ENCODE assay signal across 14 cellular contexts in the genomic region with DNA sequence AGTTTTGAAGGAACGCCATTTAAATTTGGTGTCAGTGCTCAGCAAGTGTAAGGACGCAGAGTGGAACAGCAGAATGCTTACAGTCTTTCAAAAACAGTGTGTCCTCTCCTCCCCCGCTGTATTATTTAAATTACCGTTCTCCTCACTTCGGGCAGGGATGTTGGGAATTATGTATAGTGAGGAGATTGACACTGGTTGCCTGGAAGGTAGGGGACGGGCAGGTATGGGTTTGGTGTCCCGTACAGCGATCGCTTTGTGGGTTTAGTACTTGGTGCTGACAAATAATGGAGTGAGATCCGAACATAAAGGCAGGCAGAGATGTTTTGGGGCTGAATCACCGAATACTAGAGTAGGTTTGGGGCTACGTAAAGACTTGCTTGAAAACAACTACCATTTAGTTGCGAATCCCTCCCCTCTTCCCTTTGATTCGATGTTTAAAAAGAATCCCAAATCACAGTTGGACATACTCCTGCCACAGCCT. TPM values are rescaled to one million over a fixed set of nuclear protein-coding genes. Genes with fewer than 3 reads are reported as not detected.
DNase-seq lines count a peak whose midpoint lies in the region; ATAC-seq and TF ChIP-seq lines count a peak whose summit lies in the region.
"Had no signal": no experiment of that assay in that cellular context is flagged by ENCODE, and none has a peak within 500 bp of the region (broad histone marks: within the 10 kb centered on the region; RNA-seq: fewer than 3 reads in every experiment).

No MANE protein-coding gene starts in this region.

- intact Hi-C loops in sigmoid colon (cut with DNase I), result loop anchor here (10.0 kb wide), 1 partner anchor 472 kb away; no protein-coding TSS in a partner anchor
- intact Hi-C loops in left lung (cut with DNase I), result no loop called here

- peaks cover 10% of the 10 kb centered on the region for H3K9me3 ChIP-seq in OCI-LY3 (ENCODE audit: insufficient read depth, low read length)
- H3K9me3 ChIP-seq in iPS DF 6.9 (ENCODE audit: control insufficient read depth, insufficient read depth, low read length), result no peaks in the 10 kb centered on the region
- H3K9me3 ChIP-seq in sigmoid colon, result no peaks in the 10 kb centered on the region
- H3K9me3 ChIP-seq in left lung, result no peaks in the 10 kb centered on the region
- H3K9me3 ChIP-seq: prostate gland had no signal

- H3K4me3 Mint-ChIP-seq in T-helper 1 cell treated with Interleukin-12 subunit alpha and Interleukin-12 subunit beta and Interleukin-4 antibody, amounts not matched to agents 30 μg/mL and 1 μg/mL, for 36 hours, result peak overlapping the region; percentile 73

- H3K9ac ChIP-seq in OCI-LY3 (ENCODE audit: low read length), result no peak overlapping the region

- TF ChIP-seq CTCF in OCI-LY3 (IDR thresholded peaks at IDR 0.05; ENCODE audit: low read depth, low read length), result no peak
- TF ChIP-seq CTCF in sigmoid colon (IDR thresholded peaks at IDR 0.05), result no peak
- no peak for TF ChIP-seq CTCF in left lung (IDR thresholded peaks at IDR 0.05)

- H3K27me3 ChIP-seq in OCI-LY3 (ENCODE audit: low read depth, low read length) (no peaks in the 10 kb centered on the region), iPS DF 6.9 (ENCODE audit: control insufficient read depth, insufficient read depth, low read length) (peaks cover 53% of the 10 kb centered on the region), sigmoid colon (peaks cover 3 to 68% (median 21%) of the 10 kb centered on the region in 3 donors), left lung (peaks cover 96 to 100% of the 10 kb centered on the region in 2 donors)

- H3K36me3 ChIP-seq in OCI-LY3 (replicated peaks; ENCODE audit: low read depth, low read length), result peaks cover 11% of the 10 kb centered on the region
- no peaks in the 10 kb centered on the region for H3K36me3 ChIP-seq in iPS DF 6.9 (ENCODE audit: control insufficient read depth, insufficient read depth, low read length)
- no peaks in the 10 kb centered on the region for H3K36me3 ChIP-seq in sigmoid colon
- no peaks in the 10 kb centered on the region for H3K36me3 ChIP-seq in left lung
- H3K36me3 ChIP-seq: prostate gland had no signal

- no peak for TF ChIP-seq POLR2A in sigmoid colon (IDR thresholded peaks at IDR 0.05)

- peak overlapping the region; percentile 60 for H3K27ac Mint-ChIP-seq in T-helper 1 cell treated with Interleukin-12 subunit alpha and Interleukin-12 subunit beta and Interleukin-4 antibody, amounts not matched to agents 30 μg/mL and 1 μg/mL, for 36 hours
- H3K27ac Mint-ChIP-seq: dendritic cell treated with granulocyte-macrophage colony-stimulating factor and Interleukin-4, amounts not matched to agents 40 ng/mL and 50 ng/mL, for 4 days had no signal

- peaks cover 29% of the 10 kb centered on the region for H3K4me1 Mint-ChIP-seq in T-helper 1 cell treated with Interleukin-12 subunit alpha and Interleukin-12 subunit beta and Interleukin-4 antibody, amounts not matched to agents 30 μg/mL and 1 μg/mL, for 36 hours (ENCODE audit: low read depth)

- H4K20me1 ChIP-seq in OCI-LY3 (ENCODE audit: insufficient read depth, low read length), result no peaks in the 10 kb centered on the region

- H3K27ac ChIP-seq in OCI-LY3 (ENCODE audit: low read length) (no peak overlapping the region), iPS DF 6.9 (ENCODE audit: low read length) (no peak overlapping the region), sigmoid colon (peak overlapping the region in 3 of 4 donors; percentile 93 to 96 (median 94)), left lung (no peak overlapping the region)
- H3K27ac ChIP-seq: prostate gland, SK-N-MC had no signal

- H3K4me3 ChIP-seq in OCI-LY3 (ENCODE audit: low read length) (peak overlapping the region; percentile 95), iPS DF 6.9 (ENCODE audit: low read length) (peak overlapping the region; percentile 60; the same call in 1 of the 2 replicates), sigmoid colon (peak overlapping the region; percentile 48 to 71 (median 61)), left lung (no peak overlapping the region)
- H3K4me3 ChIP-seq: SK-N-MC had no signal

- H3K79me2 ChIP-seq in OCI-LY3 (ENCODE audit: low read length), result no peaks in the 10 kb centered on the region

- H3K4me1 ChIP-seq in OCI-LY3 (ENCODE audit: low read length) (peaks cover 18% of the 10 kb centered on the region), iPS DF 6.9 (ENCODE audit: control insufficient read depth, insufficient read depth, low read length) (peaks cover 11% of the 10 kb centered on the region), sigmoid colon (peaks cover 0 to 75% (median 54%) of the 10 kb centered on the region in 4 donors), left lung (peaks cover 8 to 48% of the 10 kb centered on the region in 2 donors)
- H3K4me1 ChIP-seq: prostate gland had no signal

- H3K36me3 Mint-ChIP-seq in T-helper 1 cell treated with Interleukin-12 subunit alpha and Interleukin-12 subunit beta and Interleukin-4 antibody, amounts not matched to agents 30 μg/mL and 1 μg/mL, for 36 hours (ENCODE audit: low read depth), result peaks cover 8% of the 10 kb centered on the region

- DNase-seq in T-helper 1 cell (no peak), iPS DF 6.9 (ENCODE audit: low read depth, low spot score) (no peak), sigmoid colon (no peak), medulla oblongata (ENCODE audit: extremely low spot score) (no peak), left lung (no peak)
- DNase-seq: hippocampal formation, KBM-7, NCI-H510A treated with DMSO at 0.1 percent for 48 hours had no signal

- peak overlapping the region; percentile 94 for H3K4me2 ChIP-seq in OCI-LY3 (ENCODE audit: low read length)

- ATAC-seq in HG02642 (IDR thresholded peaks at IDR 0.05; ENCODE audit: poor library complexity, unreplicated experiment), result no peak
- no peak for ATAC-seq in left lung

- H2AFZ ChIP-seq in OCI-LY3 (ENCODE audit: low read depth, low read length), result no peak overlapping the region

- no CpG with 5 or more reads among the region's 14 CpGs for whole genome bisulfite sequencing in iPS DF 6.9 (ENCODE audit: insufficient coverage, insufficient read length)
- WGBS in sigmoid colon, 2 donors, result 32 to 42% methylated on average over 14 of the region's 14 CpGs

- H3K9me3 Mint-ChIP-seq in T-helper 1 cell treated with Interleukin-12 subunit alpha and Interleukin-12 subunit beta and Interleukin-4 antibody, amounts not matched to agents 30 μg/mL and 1 μg/mL, for 36 hours, result peaks cover 4% of the 10 kb centered on the region
- H3K9me3 Mint-ChIP-seq: dendritic cell treated with granulocyte-macrophage colony-stimulating factor and Interleukin-4, amounts not matched to agents 40 ng/mL and 50 ng/mL, for 4 days had no signal

- TF ChIP-seq EP300 in sigmoid colon (IDR thresholded peaks at IDR 0.05), result no peak

- peaks cover 75% of the 10 kb centered on the region for H3K27me3 Mint-ChIP-seq in T-helper 1 cell treated with Interleukin-12 subunit alpha and Interleukin-12 subunit beta and Interleukin-4 antibody, amounts not matched to agents 30 μg/mL and 1 μg/mL, for 36 hours (ENCODE audit: low read depth)

RNA-seq across cellular contexts. Expression of a gene that starts 2.1 kb away (rescaled TPM):
- total RNA-seq in sigmoid colon (10 to 100 TPM; 20.3 to 28.2 (median 21.0) TPM), left lung (not detected)
- polyA plus RNA-seq in sigmoid colon, result 1 to 10 TPM in 1 of 3 donors, under 1 TPM in 1, not detected in 1; 0.60 to 1.9 TPM

Comparison
In these comparisons a context has a peak if more than half of its experiments do, and no peak if none do; other contexts are left out.
1. H3K27ac ChIP-seq: peak in sigmoid colon (3 of 4); none in OCI-LY3 (single experiment), iPS DF 6.9 (single experiment) and left lung (0 of 2).
2. H3K4me3 ChIP-seq: peak in OCI-LY3 (single experiment), iPS DF 6.9 (single experiment) and sigmoid colon (4 of 4); none in left lung (0 of 2).
3. RNA of a gene that starts 2.1 kb away (total RNA-seq): 20.3 to 28.2 TPM in sigmoid colon; not detected in left lung; every median in the first group is over 10 times any median in the second.